14 cellular contexts compared by ENCODE assay signal in the genomic region with DNA sequence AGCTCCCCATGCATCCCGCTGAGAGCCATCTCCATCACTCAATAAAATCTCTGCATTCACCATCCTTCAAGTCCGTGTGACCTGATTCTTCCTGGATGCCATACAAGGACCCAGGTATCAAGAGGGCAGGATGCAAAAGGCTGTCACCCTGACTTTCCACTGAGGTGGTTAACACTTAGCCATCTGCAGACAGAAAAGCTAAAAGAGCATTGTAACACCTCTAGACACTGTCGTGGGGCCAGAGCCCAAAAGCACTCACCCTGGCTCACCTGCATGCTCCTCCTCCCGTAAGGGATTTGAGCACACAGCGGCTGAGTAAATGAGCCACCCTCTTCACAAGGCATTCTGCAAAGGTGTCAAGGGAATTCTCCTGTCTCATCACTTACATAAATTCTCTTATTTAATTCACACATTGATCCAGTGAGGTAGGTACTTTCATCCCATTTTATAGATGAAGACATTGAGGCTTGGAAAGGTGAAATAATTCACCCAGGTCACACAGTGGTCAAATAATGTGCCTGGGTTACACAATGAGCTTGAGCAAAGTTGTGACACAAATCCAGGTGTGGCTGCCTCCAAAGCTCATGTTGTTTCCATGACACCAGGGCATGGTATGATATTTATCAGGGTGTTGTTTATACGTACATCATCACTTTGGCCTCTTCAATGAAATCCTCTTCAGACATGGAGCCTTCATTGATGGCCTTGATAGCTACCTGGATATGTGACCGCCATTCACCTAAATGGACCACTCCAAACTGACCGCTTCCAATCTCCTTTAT. TPM values are rescaled to one million over a fixed set of nuclear protein-coding genes. Genes with fewer than 3 reads are reported as not detected.
A peak's percentile ranks its signal among the peaks of the same experiment; 100 is the strongest.
DNase-seq lines count a peak whose midpoint lies in the region; ATAC-seq and TF ChIP-seq lines count a peak whose summit lies in the region.
"Had no signal": no experiment of that assay in that cellular context is flagged by ENCODE, and none has a peak within 500 bp of the region (broad histone marks: within the 10 kb centered on the region; RNA-seq: fewer than 3 reads in every experiment).

No MANE protein-coding gene starts in this region.

- TF ChIP-seq POLR2A in esophagus squamous epithelium (IDR thresholded peaks at IDR 0.05) = no peak

- H3K27ac ChIP-seq in esophagus squamous epithelium = no peak overlapping the region

- H3K36me3 ChIP-seq in mucosa of descending colon (ENCODE audit: low read depth) (no peaks in the 10 kb centered on the region), esophagus squamous epithelium (no peaks in the 10 kb centered on the region)

- H3K27ac Mint-ChIP-seq in activated naive CD4-positive, alpha-beta T cell treated with anti-CD3 and anti-CD28 coated beads, Interleukin-2, amount 50 U/mL, for 72 hours = peak overlapping the region; percentile 37 to 67
- H3K27ac Mint-ChIP-seq in activated naive CD8-positive, alpha-beta T cell treated with anti-CD3 and anti-CD28 coated beads for 36 hours = peak overlapping the region; percentile 65
- peak overlapping the region; percentile 80 for H3K27ac Mint-ChIP-seq in type B pancreatic cell
- H3K27ac Mint-ChIP-seq: GM23338 had no signal

- intact Hi-C loops in mucosa of descending colon (cut with DNase I, micrococcal nuclease) = loop anchor here (5.0 to 10.0 kb wide), 2 partner anchors 81 to 159 kb away; no protein-coding TSS in a partner anchor
- intact Hi-C loops in esophagus squamous epithelium (cut with DNase I) = loop anchor here (10.0 kb wide), 1 partner anchor 81 kb away; no protein-coding TSS in a partner anchor

- peaks cover 37% of the 10 kb centered on the region for H3K4me1 Mint-ChIP-seq in activated naive CD8-positive, alpha-beta T cell treated with anti-CD3 and anti-CD28 coated beads for 36 hours
- H3K4me1 Mint-ChIP-seq in type B pancreatic cell (ENCODE audit: unreplicated experiment) = peaks cover 7% of the 10 kb centered on the region
- H3K4me1 Mint-ChIP-seq: GM23338 had no signal

- no peaks in the 10 kb centered on the region for H3K27me3 ChIP-seq in esophagus squamous epithelium

- H3K9me3 Mint-ChIP-seq in activated naive CD4-positive, alpha-beta T cell treated with anti-CD3 and anti-CD28 coated beads, Interleukin-2, amount 50 U/mL, for 72 hours = no peaks in the 10 kb centered on the region
- H3K9me3 Mint-ChIP-seq in activated naive CD8-positive, alpha-beta T cell treated with anti-CD3 and anti-CD28 coated beads for 36 hours = no peaks in the 10 kb centered on the region
- no peaks in the 10 kb centered on the region for H3K9me3 Mint-ChIP-seq in type B pancreatic cell
- H3K9me3 Mint-ChIP-seq: GM23338 had no signal

- H3K4me1 ChIP-seq in mucosa of descending colon (ENCODE audit: low read depth) = no peaks in the 10 kb centered on the region
- H3K4me1 ChIP-seq in esophagus squamous epithelium = no peaks in the 10 kb centered on the region

- no peak overlapping the region for H3K4me3 Mint-ChIP-seq in activated naive CD8-positive, alpha-beta T cell treated with anti-CD3 and anti-CD28 coated beads for 36 hours
- peak overlapping the region; percentile 7 for H3K4me3 Mint-ChIP-seq in type B pancreatic cell
- H3K4me3 Mint-ChIP-seq: GM23338 had no signal

- DNase-seq in activated naive CD4-positive, alpha-beta T cell treated with anti-CD3 and anti-CD28 coated beads, Interleukin-2, amount 50 U/mL, for 72 hours (ENCODE audit: low spot score in 2 of 2) = no peak
- no peak for DNase-seq in activated naive CD4-positive, alpha-beta T cell (lab: John Stamatoyannopoulos, UW)
- DNase-seq in activated naive CD8-positive, alpha-beta T cell treated with anti-CD3 and anti-CD28 coated beads for 36 hours = no peak
- DNase-seq in mucosa of descending colon (no peak), type B pancreatic cell (ENCODE audit: extremely low spot score, unreplicated experiment) (no peak), esophagus squamous epithelium (lab: John Stamatoyannopoulos, UW) (no peak)
- DNase-seq: KG1, NCI-H1092 treated with DMSO at 0.1 percent for 48 hours, NCI-H1694 treated with DMSO at 0.1 percent for 48 hours, PC-3 had no signal

- H3K27me3 Mint-ChIP-seq in activated naive CD8-positive, alpha-beta T cell treated with anti-CD3 and anti-CD28 coated beads for 36 hours = no peaks in the 10 kb centered on the region
- no peaks in the 10 kb centered on the region for H3K27me3 Mint-ChIP-seq in type B pancreatic cell

- H3K36me3 Mint-ChIP-seq in activated naive CD4-positive, alpha-beta T cell treated with anti-CD3 and anti-CD28 coated beads, Interleukin-2, amount 50 U/mL, for 72 hours = peaks cover 5 to 39% of the 10 kb centered on the region in 2 donors
- peaks cover 7% of the 10 kb centered on the region for H3K36me3 Mint-ChIP-seq in activated naive CD8-positive, alpha-beta T cell treated with anti-CD3 and anti-CD28 coated beads for 36 hours
- H3K36me3 Mint-ChIP-seq in type B pancreatic cell = no peaks in the 10 kb centered on the region

- ATAC-seq in activated naive CD4-positive, alpha-beta T cell treated with anti-CD3 and anti-CD28 coated beads, Interleukin-2, amount 50 U/mL, for 72 hours = no peak
- ATAC-seq in mucosa of descending colon (peak; percentile 85), HG03378 (IDR thresholded peaks at IDR 0.05; ENCODE audit: unreplicated experiment) (no peak), HG03108 (IDR thresholded peaks at IDR 0.05; ENCODE audit: unreplicated experiment) (no peak)
- ATAC-seq: GM23338 had no signal

- 70 to 74% methylated on average over 6 to 8 of the region's 8 CpGs for whole genome bisulfite sequencing in esophagus squamous epithelium, 2 donors

- TF ChIP-seq CTCF in mucosa of descending colon (IDR thresholded peaks at IDR 0.05) (no peak), type B pancreatic cell (conservative IDR thresholded peaks at IDR 0.05) (no peak), esophagus squamous epithelium (IDR thresholded peaks at IDR 0.05) (no peak)

- H3K9me3 ChIP-seq in mucosa of descending colon (no peaks in the 10 kb centered on the region), esophagus squamous epithelium (no peaks in the 10 kb centered on the region)

- H3K4me3 ChIP-seq in mucosa of descending colon = no peak overlapping the region
- no peak overlapping the region for H3K4me3 ChIP-seq in esophagus squamous epithelium
- H3K4me3 ChIP-seq: GM23338 had no signal

RNA-seq across cellular contexts. Expression of a gene that starts 48.0 kb away (rescaled TPM):
- 10 to 100 TPM; 16.4 to 48.2 TPM for total RNA-seq in activated naive CD4-positive, alpha-beta T cell treated with anti-CD3 and anti-CD28 coated beads, Interleukin-2, amount 50 U/mL, for 72 hours
- 10 to 100 TPM; 13.3 to 14.2 TPM for total RNA-seq in activated naive CD8-positive, alpha-beta T cell treated with anti-CD3 and anti-CD28 coated beads for 36 hours
- total RNA-seq in mucosa of descending colon = 1 to 10 TPM; 1.8 to 3.1 (median 2.4) TPM
- 1.3 and 2.2 TPM in 2 replicates for total RNA-seq in type B pancreatic cell (ENCODE audit: low replicate concordance)
- 1 to 10 TPM; 1.7 to 5.2 (median 3.5) TPM for total RNA-seq in esophagus squamous epithelium
- total RNA-seq: G401 had no signal
